In the genomic region with DNA sequence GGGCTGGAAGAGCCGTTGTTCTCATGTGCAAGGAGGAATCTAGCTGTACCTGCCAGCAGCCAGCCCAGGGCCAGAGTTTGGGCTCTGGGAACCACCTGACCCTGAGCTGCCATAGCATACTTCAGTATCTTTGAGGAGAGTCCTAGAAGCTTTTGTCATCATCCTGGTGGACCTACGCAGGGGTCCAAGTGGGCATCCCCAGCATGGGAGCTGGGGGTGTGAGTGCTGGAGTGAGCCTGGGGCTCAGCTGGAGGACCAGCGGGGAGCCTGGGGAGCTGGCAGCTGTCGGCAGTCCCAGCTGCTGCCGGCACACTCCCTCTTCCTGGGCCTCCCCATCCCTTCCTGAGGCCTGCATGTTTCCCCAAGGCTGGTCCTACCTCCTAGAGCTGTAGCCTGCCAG, we compare ENCODE assay signal across 23 cellular contexts. TPM values are rescaled to one million over a fixed set of nuclear protein-coding genes. Genes with fewer than 3 reads are reported as not detected.
"Had no signal": no experiment of that assay in that cellular context is flagged by ENCODE, and none has a peak within 500 bp of the region (broad histone marks: within the 10 kb centered on the region; RNA-seq: fewer than 3 reads in every experiment).

No MANE protein-coding gene starts in this region.

- H3K27me3 Mint-ChIP-seq: activated CD4-positive, alpha-beta memory T cell treated with anti-CD3 and anti-CD28 coated beads, Interleukin-2, amount 10 ng/mL, durations not matched to agents 7 days and 5 days; central memory CD8-positive, alpha-beta T cell; stimulated activated naive CD8-positive, alpha-beta T cell treated with anti-CD3 and anti-CD28 coated beads, Interleukin-15, amount 100 ng/mL, for 72 hours had no signal

- H3K4me1 ChIP-seq: pancreas, psoas muscle, tibial nerve had no signal

- ATAC-seq: activated CD4-positive, CD25-positive, alpha-beta regulatory T cell treated with anti-CD3 and anti-CD28 coated beads, Interleukin-2, amount 50 U/mL, for 24 hours; activated naive CD4-positive, alpha-beta T cell treated with anti-CD3 and anti-CD28 coated beads, Interleukin-2, amount 50 U/mL, for 72 hours; natural killer cell; pancreas; right cardiac atrium; stimulated activated effector memory CD8-positive, alpha-beta T cell treated with anti-CD3 and anti-CD28 coated beads, Interleukin-12 subunit alpha, Interleukin-12 subunit beta, amount 100 ng/mL, for 72 hours; stimulated activated naive CD8-positive, alpha-beta T cell treated with anti-CD3 and anti-CD28 coated beads, Interleukin-15, amount 100 ng/mL, for 72 hours had no signal

- H3K36me3 ChIP-seq: brain microvascular endothelial cell, esophagus muscularis mucosa, neutrophil, pancreas had no signal

- H3K36me3 Mint-ChIP-seq: natural killer cell had no signal

- H3K27ac Mint-ChIP-seq: activated CD4-positive, alpha-beta memory T cell treated with anti-CD3 and anti-CD28 coated beads, Interleukin-2, amount 10 ng/mL, durations not matched to agents 7 days and 5 days; activated CD4-positive, alpha-beta T cell treated with anti-CD3 and anti-CD28 coated beads, Interleukin-2, amount 10 ng/mL, durations not matched to agents 24 days and 14 days had no signal

- H3K27me3 ChIP-seq: brain microvascular endothelial cell, dorsolateral prefrontal cortex, esophagus muscularis mucosa, neutrophil, pancreas, tibial nerve had no signal

- H3K9me3 ChIP-seq: esophagus muscularis mucosa, neutrophil, pancreas, psoas muscle had no signal

- H3K4me3 Mint-ChIP-seq: activated CD4-positive, alpha-beta memory T cell treated with anti-CD3 and anti-CD28 coated beads, Interleukin-2, amount 10 ng/mL, durations not matched to agents 7 days and 5 days; activated CD4-positive, alpha-beta T cell treated with anti-CD3 and anti-CD28 coated beads, Interleukin-2, amount 10 ng/mL, durations not matched to agents 24 days and 14 days; central memory CD8-positive, alpha-beta T cell; natural killer cell; stimulated activated effector memory CD8-positive, alpha-beta T cell treated with anti-CD3 and anti-CD28 coated beads, Interleukin-12 subunit alpha, Interleukin-12 subunit beta, amount 100 ng/mL, for 72 hours; stimulated activated naive CD8-positive, alpha-beta T cell treated with anti-CD3 and anti-CD28 coated beads, Interleukin-15, amount 100 ng/mL, for 72 hours had no signal

- H3K27ac ChIP-seq: brain microvascular endothelial cell, dorsolateral prefrontal cortex, esophagus muscularis mucosa, neutrophil, pancreas, psoas muscle, tibial nerve had no signal

- DNase-seq: activated CD4-positive, alpha-beta memory T cell treated with anti-CD3 and anti-CD28 coated beads, Interleukin-2, amount 10 ng/mL, durations not matched to agents 7 days and 5 days; activated CD4-positive, alpha-beta T cell treated with anti-CD3 and anti-CD28 coated beads, Interleukin-2, amount 10 ng/mL, durations not matched to agents 24 days and 14 days; aorta; brain microvascular endothelial cell; dorsolateral prefrontal cortex; glutamatergic neuron; hypothalamus; midbrain; natural killer cell; pancreas; stimulated activated CD4-positive, alpha-beta T cell treated with anti-CD3 and anti-CD28 coated beads, Interleukin-1b, Interleukin-23, amount 100 ng/mL, for 48 hours; stimulated activated naive CD8-positive, alpha-beta T cell treated with anti-CD3 and anti-CD28 coated beads, Interleukin-15, amount 100 ng/mL, for 72 hours had no signal

- H3K4me3 ChIP-seq: dorsolateral prefrontal cortex, esophagus muscularis mucosa, pancreas, psoas muscle, tibial nerve had no signal

RNA-seq across cellular contexts. Expression of a gene that starts 32.5 kb away (rescaled TPM):
- total RNA-seq: frontal cortex, psoas muscle, skeletal muscle tissue had no signal
- polyA plus RNA-seq: aorta had no signal
